ENCODE assay signal across 29 cellular contexts in the genomic region with DNA sequence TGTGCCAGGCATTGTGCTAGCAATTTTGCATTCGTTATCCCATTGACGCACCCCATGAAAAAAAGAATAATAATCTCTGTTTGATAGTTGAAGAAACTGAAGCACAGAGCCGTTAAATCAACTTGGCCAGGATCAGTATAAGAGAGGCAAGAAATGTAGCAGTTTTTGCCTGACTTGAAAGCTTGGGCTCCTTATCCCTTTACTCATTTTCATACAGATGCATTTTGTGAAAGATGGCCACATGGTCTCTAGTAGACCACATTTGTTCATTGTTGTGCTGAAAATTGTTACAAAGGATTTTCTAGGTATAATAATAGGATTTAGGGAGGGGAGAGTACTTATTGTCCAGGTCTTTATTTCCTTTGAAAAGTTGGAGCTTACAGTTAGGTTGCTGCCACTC.
"Had no signal": no experiment of that assay in that cellular context is flagged by ENCODE, and none has a peak within 500 bp of the region (broad histone marks: within the 10 kb centered on the region; RNA-seq: fewer than 3 reads in every experiment).

No MANE protein-coding gene starts in this region.

- H3K4me3 ChIP-seq: pancreas, prostate gland, right atrium auricular region, right lobe of liver, sigmoid colon, suprapubic skin, testis, tibial artery, transverse colon, upper lobe of right lung, uterus had no signal

- H3K27ac Mint-ChIP-seq: naive thymus-derived CD8-positive, alpha-beta T cell; natural killer cell treated with Interleukin-12 subunit alpha and Interleukin-12 subunit beta and Interleukin-15 and Interleukin-18, amount 100 ng/mL, for 72 hours; nephron progenitor cell; stimulated activated memory B cell treated with anti-CD40 and anti-IgM and Interleukin-4, amounts not matched to agents 10 μg/mL and 1 μg/mL and 100 μg/mL, for 72 hours; stimulated activated naive CD8-positive, alpha-beta T cell treated with anti-CD3 and anti-CD28 coated beads, Interleukin-15, amount 100 ng/mL, for 72 hours; type B pancreatic cell had no signal

- H3K27me3 Mint-ChIP-seq: stimulated activated memory B cell treated with anti-CD40 and anti-IgM and Interleukin-4, amounts not matched to agents 10 μg/mL and 1 μg/mL and 100 μg/mL, for 72 hours; type B pancreatic cell had no signal

- ATAC-seq: naive thymus-derived CD8-positive, alpha-beta T cell; natural killer cell treated with Interleukin-12 subunit alpha and Interleukin-12 subunit beta and Interleukin-15 and Interleukin-18, amount 100 ng/mL, for 72 hours; pancreas; right lobe of liver; stimulated activated memory B cell treated with anti-CD40 and anti-IgM and Interleukin-4, amounts not matched to agents 10 μg/mL and 1 μg/mL and 100 μg/mL, for 72 hours; stimulated activated naive CD8-positive, alpha-beta T cell treated with anti-CD3 and anti-CD28 coated beads, Interleukin-15, amount 100 ng/mL, for 72 hours; stimulated activated naive CD8-positive, alpha-beta T cell treated with anti-CD3 and anti-CD28 coated beads, Interleukin-15, Interleukin-2, amounts not matched to agents 100 U/mL and 50 U/mL, for 24 hours; upper lobe of right lung had no signal

- H3K36me3 Mint-ChIP-seq: naive thymus-derived CD8-positive, alpha-beta T cell; natural killer cell treated with Interleukin-12 subunit alpha and Interleukin-12 subunit beta and Interleukin-15 and Interleukin-18, amount 100 ng/mL, for 72 hours; stimulated activated memory B cell treated with anti-CD40 and anti-IgM and Interleukin-4, amounts not matched to agents 10 μg/mL and 1 μg/mL and 100 μg/mL, for 72 hours had no signal

- H3K27me3 ChIP-seq: neutrophil, pancreas, right atrium auricular region, right lobe of liver, sigmoid colon, suprapubic skin, testis, tibial artery, transverse colon, upper lobe of right lung, uterus had no signal

- H3K4me1 ChIP-seq: pancreas, prostate gland, right lobe of liver, testis, tibial artery, uterus had no signal

- H3K4me1 Mint-ChIP-seq: naive thymus-derived CD8-positive, alpha-beta T cell; stimulated activated naive CD8-positive, alpha-beta T cell treated with anti-CD3 and anti-CD28 coated beads, Interleukin-15, amount 100 ng/mL, for 72 hours had no signal

- H3K4me3 Mint-ChIP-seq: naive thymus-derived CD8-positive, alpha-beta T cell; natural killer cell treated with Interleukin-12 subunit alpha and Interleukin-12 subunit beta and Interleukin-15 and Interleukin-18, amount 100 ng/mL, for 72 hours; nephron progenitor cell; neural crest cell; stimulated activated memory B cell treated with anti-CD40 and anti-IgM and Interleukin-4, amounts not matched to agents 10 μg/mL and 1 μg/mL and 100 μg/mL, for 72 hours; stimulated activated naive CD8-positive, alpha-beta T cell treated with anti-CD3 and anti-CD28 coated beads, Interleukin-15, amount 100 ng/mL, for 72 hours; type B pancreatic cell had no signal

- H3K36me3 ChIP-seq: neutrophil, pancreas, prostate gland, right atrium auricular region, right lobe of liver, sigmoid colon, suprapubic skin, tibial artery, transverse colon, upper lobe of right lung, uterus had no signal

- H3K9me3 Mint-ChIP-seq: naive thymus-derived CD8-positive, alpha-beta T cell; natural killer cell treated with Interleukin-12 subunit alpha and Interleukin-12 subunit beta and Interleukin-15 and Interleukin-18, amount 100 ng/mL, for 72 hours; nephron progenitor cell; neural crest cell; stimulated activated memory B cell treated with anti-CD40 and anti-IgM and Interleukin-4, amounts not matched to agents 10 μg/mL and 1 μg/mL and 100 μg/mL, for 72 hours; stimulated activated naive CD8-positive, alpha-beta T cell treated with anti-CD3 and anti-CD28 coated beads, Interleukin-15, amount 100 ng/mL, for 72 hours; type B pancreatic cell had no signal

- DNase-seq: naive thymus-derived CD8-positive, alpha-beta T cell; nephron progenitor cell; nucleus accumbens; pancreas; retina; right lobe of liver; sigmoid colon; small intestine; stimulated activated CD4-positive, alpha-beta T cell treated with anti-CD3 and anti-CD28 coated beads, Interleukin-15, amount 100 ng/mL, for 24 hours; stimulated activated CD4-positive, alpha-beta T cell treated with anti-CD3 and anti-CD28 coated beads, Interleukin-4, amount 100 ng/mL, for 1 hour; stimulated activated CD4-positive, alpha-beta T cell treated with anti-CD3 and anti-CD28 coated beads, Interleukin-4, amount 100 ng/mL, for 4 hours; stimulated activated CD8-positive, alpha-beta memory T cell treated with anti-CD3 and anti-CD28 coated beads, Interleukin-4, amount 100 ng/mL, for 48 hours; stimulated activated naive CD4-positive, alpha-beta T cell; stimulated activated naive CD8-positive, alpha-beta T cell treated with anti-CD3 and anti-CD28 coated beads, Interleukin-15, amount 100 ng/mL, for 72 hours; stimulated activated naive CD8-positive, alpha-beta T cell treated with anti-CD3 and anti-CD28 coated beads, Interleukin-15, Interleukin-2, amounts not matched to agents 100 U/mL and 50 U/mL, for 24 hours; substantia nigra; testis; tibial artery; transverse colon; upper lobe of right lung; uterus had no signal

- H3K27ac ChIP-seq: neutrophil, pancreas, prostate gland, right atrium auricular region, right lobe of liver, sigmoid colon, suprapubic skin, testis, tibial artery, transverse colon, upper lobe of right lung, uterus had no signal

- H3K9me3 ChIP-seq: neutrophil, pancreas, prostate gland, right atrium auricular region, right lobe of liver, sigmoid colon, suprapubic skin, testis, tibial artery, transverse colon, upper lobe of right lung, uterus had no signal
